9 cellular contexts compared by ENCODE assay signal in the genomic region with DNA sequence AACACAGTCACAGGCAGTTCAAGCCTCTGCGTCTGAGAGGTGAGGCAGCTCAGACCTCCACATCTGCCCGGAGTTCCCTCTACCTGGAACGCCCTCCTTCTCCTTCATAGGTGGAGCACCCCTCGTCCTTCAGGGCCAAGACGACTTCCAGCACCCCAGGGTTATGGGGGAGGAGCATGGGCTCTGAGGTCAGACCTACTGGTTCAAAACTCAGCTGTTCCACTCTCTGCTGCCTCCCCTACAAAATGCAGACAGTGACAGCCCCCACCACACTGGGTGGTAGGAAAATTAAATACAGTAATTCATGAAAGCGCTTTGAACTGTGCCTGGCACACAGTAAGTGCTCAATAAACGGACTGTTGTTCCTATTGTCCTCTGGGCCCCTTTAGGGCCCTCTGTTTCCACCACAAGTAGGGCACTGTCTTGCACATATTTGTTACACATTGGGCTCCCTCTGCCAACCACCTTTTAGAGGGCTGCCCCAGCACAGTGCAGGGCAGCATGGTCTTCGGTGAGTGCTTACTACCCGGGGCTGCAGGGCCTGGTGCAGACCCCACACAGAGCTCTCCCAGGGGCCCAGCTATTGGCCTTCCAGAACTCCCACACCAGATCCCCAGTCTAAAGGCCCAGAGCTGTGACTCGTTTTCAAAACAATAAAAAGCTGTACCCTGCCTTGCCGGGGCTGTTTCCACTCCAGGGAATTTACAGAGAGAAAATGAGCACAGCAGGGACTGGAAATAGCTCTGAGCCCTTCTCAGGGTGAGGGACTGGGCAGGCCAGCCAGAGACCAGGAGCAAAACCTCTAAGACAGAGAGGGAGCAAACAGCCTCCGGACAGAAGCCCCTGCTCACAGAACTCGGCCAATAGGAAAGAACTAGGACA. TPM values are rescaled to one million over a fixed set of nuclear protein-coding genes. Genes with fewer than 3 reads are reported as not detected.
DNase-seq lines count a peak whose midpoint lies in the region; ATAC-seq, FAIRE-seq and TF ChIP-seq lines count a peak whose summit lies in the region.
"Had no signal": no experiment of that assay in that cellular context is flagged by ENCODE, and none has a peak within 500 bp of the region (broad histone marks: within the 10 kb centered on the region; RNA-seq: fewer than 3 reads in every experiment).

No MANE protein-coding gene starts in this region.

- TF ChIP-seq POLR2A in esophagus squamous epithelium (IDR thresholded peaks at IDR 0.05) = no peak

- FAIRE-seq in D721Med (lab: Jason Lieb, UNC) = no peak

- peak overlapping the region; percentile 100 for H3K4me2 ChIP-seq in OCI-LY7 (ENCODE audit: low read length)

- peak overlapping the region; percentile 89 for H3K4me3 Mint-ChIP-seq in CD4-positive, alpha-beta T cell

- H3K27me3 ChIP-seq in CD4-positive, alpha-beta T cell (ENCODE audit: control insufficient read depth, insufficient read depth, low read length) = no peaks in the 10 kb centered on the region
- H3K27me3 ChIP-seq in esophagus squamous epithelium (no peaks in the 10 kb centered on the region), psoas muscle (ENCODE audit: insufficient read depth in 3 of 3, low read length in 2 of 3) (no peaks in the 10 kb centered on the region)

- H3K4me3 ChIP-seq in OCI-LY7 (ENCODE audit: low read depth, low read length, poor library complexity, severe bottlenecking) = no peak overlapping the region
- H3K4me3 ChIP-seq in esophagus squamous epithelium = peak overlapping the region in 1 of 4 donors; percentile 100
- H3K4me3 ChIP-seq in psoas muscle = peak overlapping the region; percentile 90

- TF ChIP-seq CTCF in CD4-positive, alpha-beta T cell (IDR thresholded peaks at IDR 0.05) = no peak
- TF ChIP-seq CTCF in OCI-LY7 (conservative IDR thresholded peaks at IDR 0.05; ENCODE audit: low read length) (no peak), esophagus squamous epithelium (IDR thresholded peaks at IDR 0.05) (no peak), psoas muscle (IDR thresholded peaks at IDR 0.05) (no peak), D721Med (IDR thresholded peaks at IDR 0.05; ENCODE audit: insufficient read depth, missing control alignments) (no peak)

- H3K27me3 Mint-ChIP-seq in CD4-positive, alpha-beta T cell = no peaks in the 10 kb centered on the region

- intact Hi-C loops in CD4-positive, alpha-beta T cell (cut with DNase I, micrococcal nuclease) = loop anchor here (5.0 to 10.0 kb wide), 3 partner anchors 68 to 384 kb away; a partner anchor contains a TSS
- intact Hi-C loops in OCI-LY7 (cut with micrococcal nuclease; ENCODE audit: unreplicated experiment) (no loop called here), esophagus squamous epithelium (cut with DNase I) (no loop called here), psoas muscle (cut with DNase I) (loop anchor here in 1 of 2 donors (5.0 kb wide), 1 partner anchor 47 kb away; a partner anchor contains a TSS)

- no peaks in the 10 kb centered on the region for H3K9me2 ChIP-seq in OCI-LY7 (ENCODE audit: insufficient read depth, low read length)

- no peak overlapping the region for H2AFZ ChIP-seq in OCI-LY7 (ENCODE audit: low read length)

- peaks cover 9% of the 10 kb centered on the region for H3K36me3 Mint-ChIP-seq in CD4-positive, alpha-beta T cell (ENCODE audit: low read depth)

- ATAC-seq in CD4-positive, alpha-beta T cell (ENCODE audit: poor library complexity) = no peak
- ATAC-seq in psoas muscle (no peak), GM19452 (IDR thresholded peaks at IDR 0.05; ENCODE audit: unreplicated experiment) (no peak)

- peak overlapping the region; percentile 93 for H3K27ac Mint-ChIP-seq in CD4-positive, alpha-beta T cell

- peaks cover 29% of the 10 kb centered on the region; the same call in 1 of the 2 replicates for H3K79me2 ChIP-seq in OCI-LY7 (ENCODE audit: insufficient read depth, low read depth, low read length)

- no peak overlapping the region for H3K27ac ChIP-seq in CD4-positive, alpha-beta T cell (ENCODE audit: low read depth, low read length)
- no peak overlapping the region for H3K27ac ChIP-seq in OCI-LY7 (ENCODE audit: low read depth, low read length, poor library complexity, severe bottlenecking)
- H3K27ac ChIP-seq in esophagus squamous epithelium = peak overlapping the region; percentile 28 to 95 (median 66)
- H3K27ac ChIP-seq in psoas muscle = peak overlapping the region; percentile 87

- WGBS in esophagus squamous epithelium, 2 donors = 70 to 74% methylated on average over 6 to 9 of the region's 13 CpGs
- 45 to 67% (median 47%) methylated on average over 13 of the region's 13 CpGs for WGBS in psoas muscle, 3 donors

- no peaks in the 10 kb centered on the region for H3K9me3 Mint-ChIP-seq in CD4-positive, alpha-beta T cell

- H4K20me1 ChIP-seq in OCI-LY7 (ENCODE audit: insufficient read depth, low read length) = peaks cover 14% of the 10 kb centered on the region

- CTCF ChIA-PET in CD4-positive, alpha-beta T cell (lab: Charles Lee) = interaction anchor here (0.9 kb wide), 2 partner anchors 8 to 218 kb away, joined by 3 read pairs; no protein-coding TSS in a partner anchor
- CTCF ChIA-PET in OCI-LY7 (lab: Charles Lee; ENCODE audit: unreplicated experiment) = no interaction called here

- H3K4me1 Mint-ChIP-seq in CD4-positive, alpha-beta T cell (ENCODE audit: low read depth) = peaks cover 72% of the 10 kb centered on the region

- DNase-seq in CD4-positive, alpha-beta T cell = no peak
- DNase-seq in OCI-LY7 (ENCODE audit: low spot score) (no peak), esophagus squamous epithelium (lab: John Stamatoyannopoulos, UW) (no peak), psoas muscle (no peak), GF-D8 (lab: John Stamatoyannopoulos, UW) (no peak), occipital lobe (lab: John Stamatoyannopoulos, UW) (no peak), D721Med (ENCODE audit: insufficient read length, low spot score) (no peak)
- DNase-seq: activated naive CD4-positive, alpha-beta T cell treated with Interleukin-2 at 50 U/mL for 16 hours had no signal

- POLR2A ChIA-PET in CD4-positive, alpha-beta T cell (lab: Charles Lee) = no interaction called here
- POLR2A ChIA-PET in OCI-LY7 (lab: Charles Lee) = interaction anchor here (0.5 to 2.0 kb wide), 4 partner anchors 12 to 57 kb away, joined by 3 to 5 read pairs (median 3); no protein-coding TSS in a partner anchor

- H3K4me1 ChIP-seq in OCI-LY7 (ENCODE audit: insufficient read depth, low read length, poor library complexity, severe bottlenecking) = peaks cover 67% of the 10 kb centered on the region
- H3K4me1 ChIP-seq in esophagus squamous epithelium = peaks cover 19 to 80% (median 43%) of the 10 kb centered on the region in 3 donors
- H3K4me1 ChIP-seq in psoas muscle = peaks cover 41% of the 10 kb centered on the region

- no TSS peak for BruUV-seq in OCI-LY7 (replicated peaks; lab: Mats Ljungman, UMichigan)

- no peaks in the 10 kb centered on the region for H3K9me3 ChIP-seq in CD4-positive, alpha-beta T cell (ENCODE audit: control insufficient read depth, low read length)
- no peaks in the 10 kb centered on the region for H3K9me3 ChIP-seq in OCI-LY7 (ENCODE audit: low read length)
- H3K9me3 ChIP-seq in esophagus squamous epithelium = no peaks in the 10 kb centered on the region
- H3K9me3 ChIP-seq in psoas muscle = no peaks in the 10 kb centered on the region

- peaks cover 9% of the 10 kb centered on the region; the same call in 1 of the 2 replicates for H3K36me3 ChIP-seq in OCI-LY7 (ENCODE audit: insufficient read depth, low read length)
- no peaks in the 10 kb centered on the region for H3K36me3 ChIP-seq in esophagus squamous epithelium
- no peaks in the 10 kb centered on the region for H3K36me3 ChIP-seq in psoas muscle (ENCODE audit: insufficient read depth in 1 of 2, low read depth in 1 of 2)

RNA-seq across cellular contexts. Expression of a gene that starts 2.5 kb away (rescaled TPM):
- 10 to 100 TPM; 49.3 to 50.1 TPM for total RNA-seq in CD4-positive, alpha-beta T cell
- total RNA-seq in OCI-LY7 (2014; rRNA removed; shearing (Covaris generic)) = 11.1 and 19.1 TPM in 2 replicates
- total RNA-seq in OCI-LY7 (2022) (37.8 and 50.2 TPM in 2 replicates), esophagus squamous epithelium (10 to 100 TPM; 22.5 to 55.1 (median 28.3) TPM), psoas muscle (10 to 100 TPM; 23.2 to 40.3 (median 30.3) TPM), occipital lobe (10.9 TPM)
- 10 to 100 TPM; 13.6 to 28.2 (median 24.8) TPM for polyA plus RNA-seq in psoas muscle

RNA-seq across cellular contexts. Expression of a gene that starts 46.9 kb away (rescaled TPM):
- total RNA-seq in CD4-positive, alpha-beta T cell = 100 to 1,000 TPM; 208 to 217 TPM
- total RNA-seq in OCI-LY7 (2014; rRNA removed; shearing (Covaris generic)) = 152 and 182 TPM in 2 replicates
- 203 and 211 TPM in 2 replicates for total RNA-seq in OCI-LY7 (2022)
- total RNA-seq in esophagus squamous epithelium = 10 to 100 TPM; 40.8 to 94.4 (median 55.9) TPM
- 10 to 100 TPM; 41.4 to 61.8 (median 49.0) TPM for total RNA-seq in psoas muscle
- 100 to 1,000 TPM in 1 of 3 donors, 10 to 100 TPM in 2; 33.4 to 193 (median 63.6) TPM for polyA plus RNA-seq in psoas muscle
- 172 TPM for total RNA-seq in occipital lobe

Comparison
In these comparisons a context has a peak if more than half of its experiments do, and no peak if none do; other contexts are left out.
1. H3K27ac ChIP-seq: peak in esophagus squamous epithelium (4 of 4) and psoas muscle (single experiment); none in CD4-positive, alpha-beta T cell (single experiment) and OCI-LY7 (single experiment).
2. intact Hi-C loops: an anchor here in CD4-positive, alpha-beta T cell (5.0 to 10.0 kb wide); none called in OCI-LY7 and esophagus squamous epithelium.